1 cellular context compared by ENCODE assay signal in genomic region chr19:37691881-37692504, GRCh38.
TF ChIP-seq lines count a peak whose summit lies in the region.

No MANE protein-coding gene starts in this region.

TF ChIP-seq in K562, 482 proteins besides CTCF, POLR2A, EP300 and RAD21 (continued from another document):
- TF ChIP-seq ZNF592 (IDR thresholded peaks at IDR 0.05) (peak; percentile 71), CTBP1 (IDR thresholded peaks at IDR 0.05; ENCODE audit: borderline replicate concordance) (peak; percentile 49; the same call in 1 of the 2 replicates), RNF2 (IDR thresholded peaks at IDR 0.05) (0 out of 2 replicates have a peak, but pooled peaks have one; percentile 53), AFF1 (IDR thresholded peaks at IDR 0.05; ENCODE audit: low read depth in 1 of 2, partially characterized antibody in 2 of 2) (peak in 1 of 2 experiments; percentile 60), RFX5 (IDR thresholded peaks at IDR 0.05; ENCODE audit: low read depth, low read length) (no peak), CREM (IDR thresholded peaks at IDR 0.05; ENCODE audit: low read depth) (peak; percentile 63), NR2F6 (CRISPR knock-in tag; IDR thresholded peaks at IDR 0.05) (no peak), KLF13 (tag; IDR thresholded peaks at IDR 0.05; ENCODE audit: borderline replicate concordance, low read depth) (no peak), JUND (IDR thresholded peaks at IDR 0.05; ENCODE audit: borderline replicate concordance, low read depth, low read length) (no peak), JUND (tag; IDR thresholded peaks at IDR 0.05; ENCODE audit: borderline replicate concordance, low read depth, low read length) (peak; percentile 52; the same call in 1 of the 3 replicates), TAF9B (IDR thresholded peaks at IDR 0.05; ENCODE audit: partially characterized antibody) (peak; percentile 28), NFIC (IDR thresholded peaks at IDR 0.05) (peak; percentile 31; the same call in 1 of the 2 replicates), L3MBTL2 (IDR thresholded peaks at IDR 0.05) (peak; percentile 74), ATF7 (IDR thresholded peaks at IDR 0.05) (0 out of 2 replicates have a peak, but pooled peaks have one; percentile 35), HNRNPLL (IDR thresholded peaks at IDR 0.05; ENCODE audit: low read depth, low read length, poor library complexity, severe bottlenecking) (peak; percentile 74), PHF8 (IDR thresholded peaks at IDR 0.05; ENCODE audit: borderline replicate concordance, low read length) (peak; percentile 12; the same call in 1 of the 2 replicates)
TF ChIP-seq in K562: peak in this region for 37.
